Comparison of ENCODE assay signal across 18 cellular contexts in the genomic region with DNA sequence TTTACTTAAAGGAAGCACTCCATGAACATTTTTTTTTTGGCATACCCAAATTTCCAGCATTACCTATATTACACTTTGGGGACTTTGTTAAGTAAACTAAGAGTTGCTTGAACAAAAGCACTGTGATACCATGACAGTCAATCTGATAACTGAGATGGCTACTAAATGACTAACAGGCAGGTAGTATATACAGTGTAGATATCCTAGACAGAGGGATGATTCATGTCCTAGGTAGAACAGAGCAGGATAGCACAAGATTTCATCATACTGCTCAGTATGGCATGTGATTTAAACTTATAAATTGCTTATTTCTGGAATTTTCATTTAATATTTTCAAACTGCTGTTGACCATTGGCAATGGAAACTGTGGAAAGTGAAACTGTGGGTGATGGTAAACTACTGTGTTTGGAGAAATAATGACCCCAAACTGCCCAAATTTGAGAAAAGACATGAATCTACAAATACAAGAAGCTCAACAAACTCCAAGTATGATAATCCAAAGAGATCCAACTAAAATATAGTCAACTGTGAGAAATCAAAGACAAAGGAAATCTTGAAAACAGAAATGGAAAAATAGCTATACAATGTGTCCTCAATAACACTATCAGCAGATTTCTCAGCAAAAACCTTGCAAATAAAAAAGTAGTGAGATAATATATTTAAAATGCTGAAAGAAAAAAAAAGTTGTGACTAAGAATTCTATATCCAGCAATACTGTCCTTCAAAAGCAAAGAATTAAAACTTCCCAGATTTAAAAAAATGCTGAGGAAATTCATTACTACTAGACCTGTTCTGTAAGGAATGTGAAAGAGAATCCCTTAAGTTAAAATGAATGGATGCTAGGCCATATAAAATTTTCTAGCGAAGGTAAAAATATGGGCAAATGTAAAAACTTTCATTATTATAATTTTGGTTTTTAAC.
DNase-seq lines count a peak whose midpoint lies in the region; ATAC-seq and TF ChIP-seq lines count a peak whose summit lies in the region.
"Had no signal": no experiment of that assay in that cellular context is flagged by ENCODE, and none has a peak within 500 bp of the region (broad histone marks: within the 10 kb centered on the region; RNA-seq: fewer than 3 reads in every experiment).

No MANE protein-coding gene starts in this region.

- H3K18ac ChIP-seq in mesenchymal stem cell (ENCODE audit: low read depth in 1 of 2, low read length in 2 of 2), result no peak overlapping the region

- no peaks in the 10 kb centered on the region for H3K79me1 ChIP-seq in mesenchymal stem cell (replicated peaks; ENCODE audit: low read length, poor library complexity, severe bottlenecking)

- POLR2A ChIA-PET in HEK293 (lab: Yijun Ruan, JAX), result no interaction called here

- H3K4me1 ChIP-seq in HEK293 (ENCODE audit: control insufficient read depth, insufficient read depth, low read length) (peaks cover 14% of the 10 kb centered on the region), mammary epithelial cell (ENCODE audit: insufficient read depth, low read length) (no peaks in the 10 kb centered on the region), foreskin keratinocyte (no peaks in the 10 kb centered on the region), smooth muscle cell (ENCODE audit: low read depth) (peaks cover 18% of the 10 kb centered on the region), mesenchymal stem cell (ENCODE audit: control insufficient read depth, insufficient read depth, low read depth, low read length) (peaks cover 5% of the 10 kb centered on the region)
- H3K4me1 ChIP-seq: HAP-1 had no signal

- no peak overlapping the region for H2BK120ac ChIP-seq in mesenchymal stem cell (ENCODE audit: low read depth, low read length)

- no peak overlapping the region for H3K14ac ChIP-seq in mesenchymal stem cell (ENCODE audit: low read length in 2 of 2)

- TF ChIP-seq CTCF in HEK293 (tag by site-specific recombination; IDR thresholded peaks at IDR 0.05) (no peak), mammary epithelial cell (conservative IDR thresholded peaks at IDR 0.05 in 1 of 2, IDR thresholded peaks at IDR 0.05 in 1 of 2; ENCODE audit: extremely low read depth in 1 of 2, insufficient read depth in 1 of 2, low read depth in 1 of 2, low read length in 2 of 2) (no peak), foreskin keratinocyte (conservative IDR thresholded peaks at IDR 0.05) (no peak), smooth muscle cell (IDR thresholded peaks at IDR 0.05; ENCODE audit: borderline replicate concordance, insufficient read depth, poor library complexity, severe bottlenecking) (no peak), GM13976 (IDR thresholded peaks at IDR 0.05; ENCODE audit: borderline replicate concordance, control extremely low read depth, extremely low read depth, insufficient read depth, missing control alignments) (no peak)

- in situ Hi-C loops in mammary epithelial cell (cut with MboI; ENCODE audit: low sequenced_read_pairs in 2 of 2), result no loop called here
- in situ Hi-C loops in GM13976 (cut with MboI; ENCODE audit: low sequenced_read_pairs, unreplicated experiment), result no loop called here

- no peak overlapping the region for H3K4me3 ChIP-seq in HEK293 (ENCODE audit: low read depth, low read length)
- no peak overlapping the region for H3K4me3 ChIP-seq in mammary epithelial cell (replicated peaks in 1 of 3; ENCODE audit: insufficient read depth in 1 of 3, low read depth in 2 of 3, low read length in 3 of 3)
- peak overlapping the region; percentile 11 for H3K4me3 ChIP-seq in smooth muscle cell
- H3K4me3 ChIP-seq in mesenchymal stem cell (ENCODE audit: insufficient read depth in 1 of 2, low read depth in 1 of 2, low read length in 2 of 2), result peak overlapping the region in 1 of 2 experiments; percentile 17
- H3K4me3 ChIP-seq: GM23248, HAP-1 had no signal

- no peak overlapping the region for H4K8ac ChIP-seq in mesenchymal stem cell (ENCODE audit: low read length)

- H3K4me2 ChIP-seq in mammary epithelial cell (ENCODE audit: insufficient read depth, low read depth, low read length) (no peak overlapping the region), smooth muscle cell (no peak overlapping the region), mesenchymal stem cell (ENCODE audit: low read length, poor library complexity, severe bottlenecking) (no peak overlapping the region)

- BruUV-seq in mammary epithelial cell (replicated peaks; lab: Mats Ljungman, UMichigan), result no TSS peak

- H3K9me3 ChIP-seq in HEK293 (ENCODE audit: control insufficient read depth, insufficient read depth, low read depth, low read length), result no peaks in the 10 kb centered on the region
- H3K9me3 ChIP-seq in mammary epithelial cell (replicated peaks; ENCODE audit: insufficient read depth, low read length), result no peaks in the 10 kb centered on the region
- peaks cover 17% of the 10 kb centered on the region for H3K9me3 ChIP-seq in smooth muscle cell (replicated peaks; ENCODE audit: low read depth)
- peaks cover 43% of the 10 kb centered on the region for H3K9me3 ChIP-seq in mesenchymal stem cell (ENCODE audit: control insufficient read depth, low read length)
- H3K9me3 ChIP-seq: BE2C, HAP-1 had no signal

- no peak overlapping the region for H3K27ac ChIP-seq in HEK293 (ENCODE audit: extremely low read depth, low read depth, low read length)
- H3K27ac ChIP-seq in mammary epithelial cell (ENCODE audit: insufficient read depth, low read depth, low read length), result peak overlapping the region; percentile 11
- H3K27ac ChIP-seq in foreskin keratinocyte, result no peak overlapping the region
- no peak overlapping the region for H3K27ac ChIP-seq in smooth muscle cell (ENCODE audit: low read depth)
- no peak overlapping the region for H3K27ac ChIP-seq in mesenchymal stem cell (ENCODE audit: low read length, poor library complexity, severe bottlenecking)
- H3K27ac ChIP-seq: GM23248, HL-60 had no signal

- dilution Hi-C loops in mammary epithelial cell (cut with HindIII; ENCODE audit: low sequenced_read_pairs), result no loop called here

- no peak overlapping the region for H3K23ac ChIP-seq in mesenchymal stem cell (ENCODE audit: low read length in 2 of 2)

- WGBS in mammary epithelial cell (ENCODE audit: low coverage, missing lambda C conversion rate), result 95% methylated on average over 1 of the region's 1 CpG
- 92% methylated on average over 1 of the region's 1 CpG for WGBS in smooth muscle cell (ENCODE audit: low lambda C conversion rate)
- WGBS in mesenchymal stem cell, result no CpG with 5 or more reads among the region's 1 CpG

- H2BK12ac ChIP-seq in mesenchymal stem cell (ENCODE audit: low read length in 2 of 2), result no peak overlapping the region

- H3K27me3 ChIP-seq in mammary epithelial cell (ENCODE audit: insufficient read depth, low read length) (no peaks in the 10 kb centered on the region), foreskin keratinocyte (no peaks in the 10 kb centered on the region), smooth muscle cell (ENCODE audit: low read depth) (no peaks in the 10 kb centered on the region), mesenchymal stem cell (ENCODE audit: control insufficient read depth in 1 of 2, insufficient read depth in 1 of 2, low read length in 2 of 2) (no peaks in the 10 kb centered on the region)
- H3K27me3 ChIP-seq: BE2C had no signal

- H2AK5ac ChIP-seq in mesenchymal stem cell (ENCODE audit: low read length, severe bottlenecking), result no peak overlapping the region

- peak; percentile 52 for DNase-seq in mammary epithelial cell
- peak; percentile 28 to 61 for DNase-seq in foreskin keratinocyte
- no peak for DNase-seq in smooth muscle cell (lab: John Stamatoyannopoulos, UW; ENCODE audit: unreplicated experiment)
- DNase-seq in NCI-H345 (lab: John Stamatoyannopoulos, UW), result no peak
- DNase-seq in mesenchymal stem cell, result no peak
- DNase-seq in GM13976 (ENCODE audit: low spot score), result no peak
- DNase-seq: ACHN; BE2C; C1 segment of cervical spinal cord; CD4-positive, CD25-positive, alpha-beta regulatory T cell; CD8-positive, alpha-beta memory T cell; COR-L47; GF-D8; GM23248 had no signal

- peak; percentile 80 for ATAC-seq in foreskin keratinocyte
- ATAC-seq in GM18870 (IDR thresholded peaks at IDR 0.05; ENCODE audit: unreplicated experiment), result no peak

- CTCF ChIA-PET in HEK293 (lab: Yijun Ruan, JAX), result interaction anchor here (0.5 kb wide), 1 partner anchor 55 kb away, joined by 3 read pairs; no protein-coding TSS in a partner anchor
- CTCF ChIA-PET in mammary epithelial cell (lab: Charles Lee; ENCODE audit: low non-redundant PET), result no interaction called here

- H2AFZ ChIP-seq in mammary epithelial cell (ENCODE audit: low read depth, low read length) (no peak overlapping the region), smooth muscle cell (ENCODE audit: low read depth) (no peak overlapping the region), mesenchymal stem cell (ENCODE audit: low read depth, low read length) (no peak overlapping the region)
- H2AFZ ChIP-seq: GM23248 had no signal

- no peak overlapping the region for H2BK5ac ChIP-seq in mesenchymal stem cell (ENCODE audit: low read depth, low read length, poor library complexity, severe bottlenecking)

- intact Hi-C loops in mammary epithelial cell (cut with micrococcal nuclease), result no loop called here

- H3F3A ChIP-seq in smooth muscle cell (ENCODE audit: low read depth), result peaks cover 10% of the 10 kb centered on the region

- H4K20me1 ChIP-seq in mammary epithelial cell (ENCODE audit: insufficient read depth, low read length) (no peaks in the 10 kb centered on the region), smooth muscle cell (ENCODE audit: low read depth) (no peaks in the 10 kb centered on the region)

- no peak overlapping the region for H3K4ac ChIP-seq in mesenchymal stem cell (ENCODE audit: low read depth in 1 of 2, low read length in 2 of 2)

- no peaks in the 10 kb centered on the region for H3K79me2 ChIP-seq in mammary epithelial cell (ENCODE audit: insufficient read depth, low read length)
- H3K79me2 ChIP-seq in smooth muscle cell (ENCODE audit: low read depth), result no peaks in the 10 kb centered on the region

- H2BK15ac ChIP-seq in mesenchymal stem cell (ENCODE audit: low read depth, poor library complexity, severe bottlenecking), result no peak overlapping the region

- H3K9ac ChIP-seq in mammary epithelial cell (ENCODE audit: insufficient read depth, low read length) (no peak overlapping the region), smooth muscle cell (ENCODE audit: low read depth) (no peak overlapping the region), mesenchymal stem cell (ENCODE audit: low read length) (no peak overlapping the region)
- H3K9ac ChIP-seq: GM23248 had no signal

- H4K91ac ChIP-seq in mesenchymal stem cell (ENCODE audit: low read length), result no peak overlapping the region

- no peaks in the 10 kb centered on the region for H3K36me3 ChIP-seq in HEK293 (ENCODE audit: control insufficient read depth in 2 of 2, insufficient read depth in 1 of 2, low read length in 2 of 2)
- H3K36me3 ChIP-seq in mammary epithelial cell (ENCODE audit: insufficient read depth, low read length), result no peaks in the 10 kb centered on the region
- H3K36me3 ChIP-seq in smooth muscle cell (ENCODE audit: low read depth), result peaks cover 14% of the 10 kb centered on the region
- H3K36me3 ChIP-seq in mesenchymal stem cell (ENCODE audit: control insufficient read depth in 1 of 2, insufficient read depth in 2 of 2, low read depth in 1 of 2, low read length in 2 of 2), result no peaks in the 10 kb centered on the region
- H3K36me3 ChIP-seq: BE2C, HAP-1 had no signal

TF ChIP-seq in HEK293, 187 proteins besides CTCF, POLR2A, EP300 and RAD21 (continues in another document):
- TF ChIP-seq ZNF510 (tag by site-specific recombination; IDR thresholded peaks at IDR 0.05; ENCODE audit: insufficient replicate concordance), result no peak
- TF ChIP-seq ZBTB20 (tag by site-specific recombination; IDR thresholded peaks at IDR 0.05), result no peak

Comparison
In these comparisons a context has a peak if more than half of its experiments do, and no peak if none do; other contexts are left out.
1. DNase-seq: peak in mammary epithelial cell (single experiment) and foreskin keratinocyte (2 of 2); none in smooth muscle cell (single experiment), NCI-H345 (single experiment), mesenchymal stem cell (single experiment) and GM13976 (single experiment).